ENCODE assay signal across 33 cellular contexts in genomic region chrX:32597777-32598176, GRCh38.
"Had no signal": no experiment of that assay in that cellular context is flagged by ENCODE, and none has a peak within 500 bp of the region (broad histone marks: within the 10 kb centered on the region; RNA-seq: fewer than 3 reads in every experiment).

No MANE protein-coding gene starts in this region.

- H3K27me3 ChIP-seq: cardiac muscle cell, Peyer's patch had no signal

- H3K4me1 Mint-ChIP-seq: activated B cell treated with CpG ODN at 0.5 μM for 24 hours; activated naive CD4-positive, alpha-beta T cell treated with anti-CD3 and anti-CD28 coated beads, Interleukin-2, amount 10 ng/mL, durations not matched to agents 7 days and 5 days; activated naive CD8-positive, alpha-beta T cell treated with anti-CD3 and anti-CD28 coated beads, Interleukin-2, amount 50 U/mL, for 24 hours had no signal

- FAIRE-seq: K562 had no signal

- DNase-seq: activated B cell treated with CpG ODN at 0.5 μM for 24 hours; activated CD4-positive, alpha-beta memory T cell treated with anti-CD3 and anti-CD28 coated beads for 36 hours; activated CD4-positive, alpha-beta T cell treated with anti-CD3 and anti-CD28 coated beads for 4 hours; activated CD4-positive, alpha-beta T cell treated with anti-CD3 and anti-CD28 coated beads, Interleukin-2, amount 50 U/mL, for 1 hour; activated CD4-positive, CD25-positive, alpha-beta regulatory T cell treated with anti-CD3 and anti-CD28 coated beads, Interleukin-2, amount 50 U/mL, for 72 hours; activated CD8-positive, alpha-beta memory T cell treated with anti-CD3 and anti-CD28 coated beads, Interleukin-2, amount 50 U/mL, for 4 hours; activated effector memory CD4-positive, alpha-beta T cell treated with Interleukin-2 at 50 U/mL for 16 hours; activated naive CD4-positive, alpha-beta T cell treated with anti-CD3 and anti-CD28 coated beads, Interleukin-2, amount 10 ng/mL, durations not matched to agents 7 days and 5 days; activated naive CD8-positive, alpha-beta T cell treated with anti-CD3 and anti-CD28 coated beads, Interleukin-2, amount 50 U/mL, for 24 hours; activated T-cell treated with anti-CD3 and anti-CD28 coated beads for 4 hours; activated T-cell treated with anti-CD3 and anti-CD28 coated beads, Interleukin-2, amount 50 U/mL, for 48 hours; NCI-H1105; NCI-H1436; NCI-H1694; NCI-H1930; NCI-H2081 treated with DMSO at 0.1 percent for 48 hours; NCI-H510A; NCI-H526; NCI-H748 treated with DMSO at 0.1 percent for 48 hours; NK-92 treated with Interleukin-12 subunit alpha and Interleukin-12 subunit beta, amount 100 ng/mL, for 24 hours; PC-3; Peyer's patch; SIG-M5; SW 1271; T-helper 1 cell; T-helper 2 cell; T-helper 9 cell had no signal

- H3K36me3 ChIP-seq: cardiac muscle cell, Peyer's patch had no signal

- H3K27ac Mint-ChIP-seq: activated B cell treated with CpG ODN at 0.5 μM for 24 hours; activated CD4-positive, alpha-beta memory T cell treated with anti-CD3 and anti-CD28 coated beads for 36 hours; activated naive CD4-positive, alpha-beta T cell treated with anti-CD3 and anti-CD28 coated beads, Interleukin-2, amount 10 ng/mL, durations not matched to agents 7 days and 5 days; activated naive CD8-positive, alpha-beta T cell; activated naive CD8-positive, alpha-beta T cell treated with anti-CD3 and anti-CD28 coated beads, Interleukin-2, amount 50 U/mL, for 24 hours had no signal

- H3K36me3 Mint-ChIP-seq: activated CD4-positive, alpha-beta memory T cell treated with anti-CD3 and anti-CD28 coated beads for 36 hours; activated naive CD4-positive, alpha-beta T cell treated with anti-CD3 and anti-CD28 coated beads, Interleukin-2, amount 10 ng/mL, durations not matched to agents 7 days and 5 days; activated naive CD8-positive, alpha-beta T cell had no signal

- H3K9me3 ChIP-seq: Peyer's patch had no signal

- H3K4me1 ChIP-seq: Peyer's patch had no signal

- H3K9me3 Mint-ChIP-seq: activated B cell treated with CpG ODN at 0.5 μM for 24 hours; activated CD4-positive, alpha-beta memory T cell treated with anti-CD3 and anti-CD28 coated beads for 36 hours had no signal

- H3K27ac ChIP-seq: cardiac muscle cell, Peyer's patch, RWPE1, VCaP had no signal

- H3K4me3 ChIP-seq: cardiac muscle cell, K562, Peyer's patch had no signal

- H3K4me3 Mint-ChIP-seq: activated B cell treated with CpG ODN at 0.5 μM for 24 hours; activated CD4-positive, alpha-beta memory T cell treated with anti-CD3 and anti-CD28 coated beads for 36 hours; activated naive CD4-positive, alpha-beta T cell treated with anti-CD3 and anti-CD28 coated beads, Interleukin-2, amount 10 ng/mL, durations not matched to agents 7 days and 5 days; activated naive CD8-positive, alpha-beta T cell; activated naive CD8-positive, alpha-beta T cell treated with anti-CD3 and anti-CD28 coated beads, Interleukin-2, amount 50 U/mL, for 24 hours had no signal

- H3K27me3 Mint-ChIP-seq: activated B cell treated with CpG ODN at 0.5 μM for 24 hours; activated CD4-positive, alpha-beta memory T cell treated with anti-CD3 and anti-CD28 coated beads for 36 hours; activated naive CD4-positive, alpha-beta T cell treated with anti-CD3 and anti-CD28 coated beads, Interleukin-2, amount 10 ng/mL, durations not matched to agents 7 days and 5 days; activated naive CD8-positive, alpha-beta T cell; activated naive CD8-positive, alpha-beta T cell treated with anti-CD3 and anti-CD28 coated beads, Interleukin-2, amount 50 U/mL, for 24 hours had no signal

- ATAC-seq: activated naive CD8-positive, alpha-beta T cell treated with anti-CD3 and anti-CD28 coated beads, Interleukin-2, amount 50 U/mL, for 24 hours; K562; PC-3; Right ventricle myocardium inferior had no signal
